1 cellular context compared by ENCODE assay signal in the genomic region with DNA sequence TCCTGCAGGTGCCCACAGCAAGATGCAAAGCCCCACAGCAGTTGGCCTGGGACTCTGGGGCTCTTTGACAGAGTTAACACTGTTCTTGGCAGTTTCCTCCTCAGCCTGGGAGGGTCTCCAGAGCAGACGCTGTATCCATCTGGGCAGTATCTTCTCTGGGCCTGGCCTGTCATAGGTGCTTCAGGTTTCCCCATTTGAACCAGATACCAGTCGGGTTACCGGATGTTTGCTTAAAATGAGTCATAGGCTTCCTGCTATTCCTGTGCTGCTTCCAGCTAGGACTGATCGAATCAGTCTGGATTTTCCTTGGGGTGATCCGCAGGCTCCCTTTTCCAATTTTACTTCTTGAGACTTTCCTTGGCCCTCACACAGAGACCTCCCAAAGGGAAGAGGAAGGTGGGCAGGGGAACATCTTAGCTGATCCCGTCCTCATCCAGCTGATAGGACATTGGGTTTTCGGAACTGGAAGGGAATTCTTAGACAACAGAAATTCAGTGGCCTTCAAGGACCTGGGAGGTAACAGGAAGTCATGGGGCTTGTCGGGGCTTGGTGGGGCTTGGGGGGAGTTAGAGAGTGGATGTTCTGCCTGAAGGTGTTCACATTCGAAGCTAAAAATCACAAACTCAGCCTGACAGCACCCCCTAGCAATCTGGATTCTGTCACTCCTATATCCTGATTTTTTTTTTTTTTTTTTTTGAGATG.
TF ChIP-seq lines count a peak whose summit lies in the region.

No MANE protein-coding gene starts in this region.

TF ChIP-seq in H1, 55 proteins besides CTCF, POLR2A, EP300 and RAD21:
- peak; percentile 53; the same call in 1 of the 2 replicates for TF ChIP-seq JUND (IDR thresholded peaks at IDR 0.05; ENCODE audit: low read length)
- 0 out of 2 replicates have a peak, but pooled peaks have one; percentile 45 for TF ChIP-seq TAF1 (IDR thresholded peaks at IDR 0.05; ENCODE audit: low read depth, low read length)
- TF ChIP-seq, protein P1, sequence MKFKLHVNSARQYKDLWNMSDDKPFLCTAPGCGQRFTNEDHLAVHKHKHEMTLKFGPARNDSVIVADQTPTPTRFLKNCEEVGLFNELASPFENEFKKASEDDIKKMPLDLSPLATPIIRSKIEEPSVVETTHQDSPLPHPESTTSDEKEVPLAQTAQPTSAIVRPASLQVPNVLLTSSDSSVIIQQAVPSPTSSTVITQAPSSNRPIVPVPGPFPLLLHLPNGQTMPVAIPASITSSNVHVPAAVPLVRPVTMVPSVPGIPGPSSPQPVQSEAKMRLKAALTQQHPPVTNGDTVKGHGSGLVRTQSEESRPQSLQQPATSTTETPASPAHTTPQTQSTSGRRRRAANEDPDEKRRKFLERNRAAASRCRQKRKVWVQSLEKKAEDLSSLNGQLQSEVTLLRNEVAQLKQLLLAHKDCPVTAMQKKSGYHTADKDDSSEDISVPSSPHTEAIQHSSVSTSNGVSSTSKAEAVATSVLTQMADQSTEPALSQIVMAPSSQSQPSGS (IDR thresholded peaks at IDR 0.05; ENCODE audit: low read length), result no peak
